In genomic region chr4:84324850-84325249, GRCh38 we compare ENCODE assay signal across 17 cellular contexts.
A peak's percentile ranks its signal among the peaks of the same experiment; 100 is the strongest.
DNase-seq lines count a peak whose midpoint lies in the region; ATAC-seq and TF ChIP-seq lines count a peak whose summit lies in the region.
"Had no signal": no experiment of that assay in that cellular context is flagged by ENCODE, and none has a peak within 500 bp of the region (broad histone marks: within the 10 kb centered on the region; RNA-seq: fewer than 3 reads in every experiment).

No MANE protein-coding gene starts in this region.

- H3K4me1 ChIP-seq in HUES64 (ENCODE audit: insufficient read depth, low read length) (peaks cover 25% of the 10 kb centered on the region), PC-3 (ENCODE audit: insufficient read depth, low read length) (no peaks in the 10 kb centered on the region; the same call in 1 of the 2 replicates)
- H3K4me1 ChIP-seq: foreskin keratinocyte, left ventricle myocardium inferior had no signal

- H3K27me3 ChIP-seq in HUES64 (ENCODE audit: insufficient read depth, low read length) (no peaks in the 10 kb centered on the region), PC-3 (ENCODE audit: low read length) (no peaks in the 10 kb centered on the region)
- H3K27me3 ChIP-seq: foreskin keratinocyte had no signal

- POLR2A ChIA-PET in PC-3 (lab: Charles Lee; ENCODE audit: unreplicated experiment): no interaction called here

- H4K20me1 ChIP-seq in PC-3 (ENCODE audit: low read length): no peaks in the 10 kb centered on the region

- H2AFZ ChIP-seq in PC-3 (ENCODE audit: low read length): no peak overlapping the region

- intact Hi-C loops in PC-3 (cut with micrococcal nuclease): no loop called here

- BruUV-seq in PC-3 (replicated peaks; lab: Mats Ljungman, UMichigan): no TSS peak

- peak; percentile 3 for DNase-seq in Ammon's horn (ENCODE audit: low spot score)
- DNase-seq in NCI-H748 (lab: John Stamatoyannopoulos, UW; ENCODE audit: unreplicated experiment): peak; percentile 77
- DNase-seq in glutamatergic neuron: peak; percentile 31
- no peak for DNase-seq in stimulated activated CD4-positive, alpha-beta T cell treated with anti-CD3 and anti-CD28 coated beads, Interleukin-4, amount 100 ng/mL, for 1 hour
- no peak for DNase-seq in PC-3
- DNase-seq: CD4-positive, alpha-beta memory T cell; cortex of kidney; EL; foreskin keratinocyte; IMR-90; left ventricle myocardium inferior; stimulated activated CD4-positive, alpha-beta T cell treated with anti-CD3 and anti-CD28 coated beads, Interleukin-2, amount 100 ng/mL, for 48 hours had no signal

- H3K4me2 ChIP-seq in PC-3 (ENCODE audit: low read length): no peak overlapping the region

- no peaks in the 10 kb centered on the region for H3K9me2 ChIP-seq in PC-3 (replicated peaks; ENCODE audit: low read length)

- peaks cover 8% of the 10 kb centered on the region for H3K27me3 Mint-ChIP-seq in glutamatergic neuron (ENCODE audit: unreplicated experiment)
- H3K27me3 Mint-ChIP-seq: CD4-positive, alpha-beta memory T cell had no signal

- no peaks in the 10 kb centered on the region for H3K36me3 Mint-ChIP-seq in glutamatergic neuron (ENCODE audit: unreplicated experiment)
- H3K36me3 Mint-ChIP-seq: activated naive CD4-positive, alpha-beta T cell treated with anti-CD3 and anti-CD28 coated beads, Interleukin-2, amount 50 U/mL, for 72 hours; brain; CD4-positive, alpha-beta memory T cell had no signal

- ATAC-seq in HG03280 (IDR thresholded peaks at IDR 0.05; ENCODE audit: unreplicated experiment) (no peak), PC-3 (no peak), HG02798 (IDR thresholded peaks at IDR 0.05; ENCODE audit: poor library complexity, unreplicated experiment) (no peak)
- ATAC-seq: activated naive CD4-positive, alpha-beta T cell treated with anti-CD3 and anti-CD28 coated beads, Interleukin-2, amount 50 U/mL, for 72 hours; foreskin keratinocyte had no signal

- peak overlapping the region; percentile 92 for H3K27ac Mint-ChIP-seq in glutamatergic neuron (ENCODE audit: unreplicated experiment)
- H3K27ac Mint-ChIP-seq: activated naive CD4-positive, alpha-beta T cell treated with anti-CD3 and anti-CD28 coated beads, Interleukin-2, amount 50 U/mL, for 72 hours; CD4-positive, alpha-beta memory T cell had no signal

- H3K9me3 ChIP-seq in HUES64 (ENCODE audit: insufficient read depth, low read depth, low read length) (no peaks in the 10 kb centered on the region), PC-3 (ENCODE audit: low read length) (no peaks in the 10 kb centered on the region)
- H3K9me3 ChIP-seq: left ventricle myocardium inferior had no signal

- no peak for TF ChIP-seq CTCF in glutamatergic neuron (IDR thresholded peaks at IDR 0.05; ENCODE audit: partially characterized antibody, unreplicated experiment)
- no peak for TF ChIP-seq CTCF in PC-3 (conservative IDR thresholded peaks at IDR 0.05; ENCODE audit: low read depth, low read length)

- WGBS in HUES64: 74% methylated on average over 14 of the region's 14 CpGs

- H3F3A ChIP-seq in PC-3 (ENCODE audit: low read length, unreplicated experiment): no peaks in the 10 kb centered on the region

- H3K36me3 ChIP-seq in HUES64 (ENCODE audit: insufficient read depth, low read length) (no peaks in the 10 kb centered on the region), PC-3 (ENCODE audit: low read depth, low read length) (no peaks in the 10 kb centered on the region)
- H3K36me3 ChIP-seq: left ventricle myocardium inferior had no signal

- peaks cover 12% of the 10 kb centered on the region for H3K9me3 Mint-ChIP-seq in glutamatergic neuron (ENCODE audit: unreplicated experiment)

- H3K4me3 Mint-ChIP-seq in glutamatergic neuron (ENCODE audit: unreplicated experiment): peak overlapping the region; percentile 50
- H3K4me3 Mint-ChIP-seq: CD4-positive, alpha-beta memory T cell had no signal

- H3K4me1 Mint-ChIP-seq in glutamatergic neuron (ENCODE audit: low read depth, unreplicated experiment): peaks cover 24% of the 10 kb centered on the region

- no peaks in the 10 kb centered on the region for H3K79me2 ChIP-seq in PC-3 (ENCODE audit: low read length)

- H3K27ac ChIP-seq in HUES64 (ENCODE audit: low read depth, low read length) (peak overlapping the region; percentile 7; the same call in 1 of the 2 replicates), PC-3 (ENCODE audit: low read length) (no peak overlapping the region)
- H3K27ac ChIP-seq: foreskin keratinocyte, left ventricle myocardium inferior had no signal

- CTCF ChIA-PET in PC-3 (lab: Charles Lee): no interaction called here

- H3K4me3 ChIP-seq in HUES64 (ENCODE audit: low read length): no peak overlapping the region
- no peak overlapping the region for H3K4me3 ChIP-seq in PC-3 (ENCODE audit: low read length)
- H3K4me3 ChIP-seq: left ventricle myocardium inferior had no signal

- H3K9ac ChIP-seq in HUES64 (ENCODE audit: low read depth, low read length): no peak overlapping the region
- no peak overlapping the region for H3K9ac ChIP-seq in PC-3 (ENCODE audit: low read length)

Comparison
In these comparisons a context has a peak if more than half of its experiments do, and no peak if none do; other contexts are left out.
1. DNase-seq: peak in Ammon's horn (single experiment), NCI-H748 (single experiment) and glutamatergic neuron (single experiment); none in stimulated activated CD4-positive, alpha-beta T cell treated with anti-CD3 and anti-CD28 coated beads, Interleukin-4, amount 100 ng/mL, for 1 hour (single experiment) and PC-3 (single experiment).